Comparison of ENCODE assay signal across 38 cellular contexts in genomic region chr14:77906446-77906845, GRCh38.
"Had no signal": no experiment of that assay in that cellular context is flagged by ENCODE, and none has a peak within 500 bp of the region (broad histone marks: within the 10 kb centered on the region; RNA-seq: fewer than 3 reads in every experiment).

No MANE protein-coding gene starts in this region.

- H3K4me1 Mint-ChIP-seq: activated naive CD8-positive, alpha-beta T cell treated with anti-CD3 and anti-CD28 coated beads for 36 hours; activated naive CD8-positive, alpha-beta T cell treated with anti-CD3 and anti-CD28 coated beads, Interleukin-2, amount 50 U/mL, for 24 hours had no signal

- DNase-seq: activated effector memory CD4-positive, alpha-beta T cell treated with anti-CD3 and anti-CD28 coated beads, Interleukin-2, amount 50 U/mL, for 16 hours; activated effector memory CD4-positive, alpha-beta T cell treated with Interleukin-2 at 50 U/mL for 16 hours; activated gamma-delta T cell; activated gamma-delta T cell treated with Interleukin-2 at 50 U/mL for 16 hours; activated naive CD4-positive, alpha-beta T cell; activated naive CD4-positive, alpha-beta T cell treated with anti-CD3 and anti-CD28 coated beads for 36 hours; activated naive CD4-positive, alpha-beta T cell treated with anti-CD3 and anti-CD28 coated beads, Interleukin-2, amount 10 ng/mL, durations not matched to agents 7 days and 5 days; activated naive CD4-positive, alpha-beta T cell treated with anti-CD3 and anti-CD28 coated beads, Interleukin-2, amount 50 U/mL, for 16 hours; activated naive CD4-positive, alpha-beta T cell treated with Interleukin-2 at 50 U/mL for 16 hours; activated naive CD8-positive, alpha-beta T cell treated with anti-CD3 and anti-CD28 coated beads for 36 hours; activated naive CD8-positive, alpha-beta T cell treated with anti-CD3 and anti-CD28 coated beads, Interleukin-2, amount 10 ng/mL, durations not matched to agents 7 days and 5 days; activated naive CD8-positive, alpha-beta T cell treated with anti-CD3 and anti-CD28 coated beads, Interleukin-2, amount 50 U/mL, for 24 hours; activated T-cell treated with anti-CD3 and anti-CD28 coated beads, Interleukin-2, amount 50 U/mL, for 4 hours; activated T-cell treated with anti-CD3 and anti-CD28 coated beads, Interleukin-2, amount 50 U/mL, for 48 hours; activated T-cell treated with anti-CD3 and anti-CD28 coated beads, Interleukin-2, amount 50 U/mL, for 72 hours; adrenal gland; amniotic stem cell; amygdala; anterior cingulate cortex; aorta; body of pancreas; brain microvascular endothelial cell; caudate nucleus; central memory CD4-positive, alpha-beta T cell; cerebellar nuclear complex had no signal

- H3K36me3 Mint-ChIP-seq: activated naive CD4-positive, alpha-beta T cell treated with anti-CD3 and anti-CD28 coated beads, Interleukin-2, amount 50 U/mL, for 72 hours; activated naive CD8-positive, alpha-beta T cell treated with anti-CD3 and anti-CD28 coated beads, Interleukin-2, amount 10 ng/mL, durations not matched to agents 7 days and 5 days had no signal

- FAIRE-seq: astrocyte, bronchial epithelial cell had no signal

- ATAC-seq: activated naive CD4-positive, alpha-beta T cell treated with anti-CD3 and anti-CD28 coated beads, Interleukin-2, amount 50 U/mL, for 72 hours; activated naive CD8-positive, alpha-beta T cell treated with anti-CD3 and anti-CD28 coated beads, Interleukin-2, amount 50 U/mL, for 24 hours; activated T-cell treated with anti-CD3 and anti-CD28 coated beads, Interleukin-2, amount 50 U/mL, for 4 hours; activated T-cell treated with anti-CD3 and anti-CD28 coated beads, Interleukin-2, amount 50 U/mL, for 72 hours; activated T-helper 17 cell treated with anti-CD3 and anti-CD28 coated beads, Interleukin-2, amount 50 U/mL, for 72 hours; body of pancreas had no signal

- H3K27ac ChIP-seq: adrenal gland, ascending aorta, body of pancreas, brain microvascular endothelial cell, breast epithelium, cardiac muscle cell had no signal

- H3K9me3 Mint-ChIP-seq: activated naive CD4-positive, alpha-beta T cell treated with anti-CD3 and anti-CD28 coated beads, Interleukin-2, amount 10 ng/mL, durations not matched to agents 7 days and 5 days; activated naive CD4-positive, alpha-beta T cell treated with anti-CD3 and anti-CD28 coated beads, Interleukin-2, amount 50 U/mL, for 24 hours; activated naive CD4-positive, alpha-beta T cell treated with anti-CD3 and anti-CD28 coated beads, Interleukin-2, amount 50 U/mL, for 72 hours; activated naive CD8-positive, alpha-beta T cell treated with anti-CD3 and anti-CD28 coated beads for 36 hours; activated naive CD8-positive, alpha-beta T cell treated with anti-CD3 and anti-CD28 coated beads, Interleukin-2, amount 10 ng/mL, durations not matched to agents 7 days and 5 days; activated naive CD8-positive, alpha-beta T cell treated with anti-CD3 and anti-CD28 coated beads, Interleukin-2, amount 50 U/mL, for 24 hours; activated T-cell treated with anti-CD3 and anti-CD28 coated beads, Interleukin-2, amount 50 U/mL, for 72 hours; activated T-helper 1 cell treated with anti-CD3 and anti-CD28 coated beads, Interleukin-12 subunit alpha, Interleukin-12 subunit beta, Interleukin-2, Interleukin-4 antibody, amounts not matched to agents 30 ng/mL and 10 ng/mL and 1 ng/mL, durations not matched to agents 14 hours and 24 hours and 36 hours; activated T-helper 17 cell treated with anti-CD3 and anti-CD28 coated beads, Interleukin-2, amount 50 U/mL, for 72 hours; activated T-helper 2 cell treated with anti-CD3 and anti-CD28 coated beads, Interferon-gamma antibody, Interleukin-2, Interleukin-4, amounts not matched to agents 10 μg/mL and 5 μg/mL and 100 μg/mL, durations not matched to agents 14 hours and 24 hours and 36 hours; brain; central memory CD8-positive, alpha-beta T cell had no signal

- H3K27ac Mint-ChIP-seq: activated naive CD4-positive, alpha-beta T cell treated with anti-CD3 and anti-CD28 coated beads for 36 hours; activated naive CD4-positive, alpha-beta T cell treated with anti-CD3 and anti-CD28 coated beads, Interleukin-2, amount 10 ng/mL, durations not matched to agents 7 days and 5 days; activated naive CD4-positive, alpha-beta T cell treated with anti-CD3 and anti-CD28 coated beads, Interleukin-2, amount 50 U/mL, for 24 hours; activated naive CD4-positive, alpha-beta T cell treated with anti-CD3 and anti-CD28 coated beads, Interleukin-2, amount 50 U/mL, for 72 hours; activated naive CD8-positive, alpha-beta T cell; activated naive CD8-positive, alpha-beta T cell treated with anti-CD3 and anti-CD28 coated beads for 36 hours; activated naive CD8-positive, alpha-beta T cell treated with anti-CD3 and anti-CD28 coated beads, Interleukin-2, amount 10 ng/mL, durations not matched to agents 7 days and 5 days; activated naive CD8-positive, alpha-beta T cell treated with anti-CD3 and anti-CD28 coated beads, Interleukin-2, amount 50 U/mL, for 24 hours; activated T-cell treated with anti-CD3 and anti-CD28 coated beads, Interleukin-2, amount 50 U/mL, for 72 hours; activated T-helper 1 cell treated with anti-CD3 and anti-CD28 coated beads, Interleukin-12 subunit alpha, Interleukin-12 subunit beta, Interleukin-2, Interleukin-4 antibody, amounts not matched to agents 30 ng/mL and 10 ng/mL and 1 ng/mL, durations not matched to agents 14 hours and 24 hours and 36 hours; activated T-helper 17 cell treated with anti-CD3 and anti-CD28 coated beads, Interleukin-2, amount 50 U/mL, for 72 hours; activated T-helper 2 cell treated with anti-CD3 and anti-CD28 coated beads, Interferon-gamma antibody, Interleukin-2, Interleukin-4, amounts not matched to agents 10 μg/mL and 5 μg/mL and 100 μg/mL, durations not matched to agents 14 hours and 24 hours and 36 hours; brain had no signal

- H3K4me3 ChIP-seq: adrenal gland, ascending aorta, body of pancreas, breast epithelium, cardiac muscle cell had no signal

- H3K36me3 ChIP-seq: adrenal gland, ascending aorta, brain microvascular endothelial cell, breast epithelium, cardiac muscle cell had no signal

- H3K4me3 Mint-ChIP-seq: activated naive CD4-positive, alpha-beta T cell treated with anti-CD3 and anti-CD28 coated beads for 36 hours; activated naive CD4-positive, alpha-beta T cell treated with anti-CD3 and anti-CD28 coated beads, Interleukin-2, amount 10 ng/mL, durations not matched to agents 7 days and 5 days; activated naive CD4-positive, alpha-beta T cell treated with anti-CD3 and anti-CD28 coated beads, Interleukin-2, amount 50 U/mL, for 24 hours; activated naive CD8-positive, alpha-beta T cell; activated naive CD8-positive, alpha-beta T cell treated with anti-CD3 and anti-CD28 coated beads for 36 hours; activated naive CD8-positive, alpha-beta T cell treated with anti-CD3 and anti-CD28 coated beads, Interleukin-2, amount 10 ng/mL, durations not matched to agents 7 days and 5 days; activated naive CD8-positive, alpha-beta T cell treated with anti-CD3 and anti-CD28 coated beads, Interleukin-2, amount 50 U/mL, for 24 hours; activated T-cell treated with anti-CD3 and anti-CD28 coated beads, Interleukin-2, amount 50 U/mL, for 4 hours; activated T-cell treated with anti-CD3 and anti-CD28 coated beads, Interleukin-2, amount 50 U/mL, for 72 hours; activated T-helper 1 cell treated with anti-CD3 and anti-CD28 coated beads, Interleukin-12 subunit alpha, Interleukin-12 subunit beta, Interleukin-2, Interleukin-4 antibody, amounts not matched to agents 30 ng/mL and 10 ng/mL and 1 ng/mL, durations not matched to agents 14 hours and 24 hours and 36 hours; activated T-helper 17 cell treated with anti-CD3 and anti-CD28 coated beads, Interleukin-2, amount 50 U/mL, for 72 hours; brain; central memory CD8-positive, alpha-beta T cell had no signal

- H3K4me1 ChIP-seq: adrenal gland, ascending aorta, body of pancreas, breast epithelium had no signal

- H3K9me3 ChIP-seq: adrenal gland, ascending aorta, body of pancreas, breast epithelium had no signal

- H3K27me3 Mint-ChIP-seq: activated naive CD4-positive, alpha-beta T cell treated with anti-CD3 and anti-CD28 coated beads, Interleukin-2, amount 10 ng/mL, durations not matched to agents 7 days and 5 days; activated naive CD4-positive, alpha-beta T cell treated with anti-CD3 and anti-CD28 coated beads, Interleukin-2, amount 50 U/mL, for 24 hours; activated naive CD8-positive, alpha-beta T cell; activated naive CD8-positive, alpha-beta T cell treated with anti-CD3 and anti-CD28 coated beads for 36 hours; activated naive CD8-positive, alpha-beta T cell treated with anti-CD3 and anti-CD28 coated beads, Interleukin-2, amount 10 ng/mL, durations not matched to agents 7 days and 5 days; activated naive CD8-positive, alpha-beta T cell treated with anti-CD3 and anti-CD28 coated beads, Interleukin-2, amount 50 U/mL, for 24 hours; activated T-helper 17 cell treated with anti-CD3 and anti-CD28 coated beads, Interleukin-2, amount 50 U/mL, for 72 hours; brain; central memory CD8-positive, alpha-beta T cell had no signal

- H3K27me3 ChIP-seq: adrenal gland, ascending aorta, body of pancreas, brain microvascular endothelial cell, breast epithelium, cardiac muscle cell had no signal
